In genomic region chr11:45500457-45500856, GRCh38 we compare ENCODE assay signal across 14 cellular contexts.
"Had no signal": no experiment of that assay in that cellular context is flagged by ENCODE, and none has a peak within 500 bp of the region (broad histone marks: within the 10 kb centered on the region; RNA-seq: fewer than 3 reads in every experiment).

No MANE protein-coding gene starts in this region.

- H3K4me3 Mint-ChIP-seq: activated naive CD8-positive, alpha-beta T cell treated with anti-CD3 and anti-CD28 coated beads, Interleukin-2, amount 10 ng/mL, durations not matched to agents 7 days and 5 days; naive B cell had no signal

- H3K27ac Mint-ChIP-seq: activated naive CD8-positive, alpha-beta T cell treated with anti-CD3 and anti-CD28 coated beads, Interleukin-2, amount 10 ng/mL, durations not matched to agents 7 days and 5 days had no signal

- H3K9me3 Mint-ChIP-seq: activated naive CD8-positive, alpha-beta T cell treated with anti-CD3 and anti-CD28 coated beads, Interleukin-2, amount 10 ng/mL, durations not matched to agents 7 days and 5 days had no signal

- H3K36me3 Mint-ChIP-seq: activated naive CD8-positive, alpha-beta T cell treated with anti-CD3 and anti-CD28 coated beads, Interleukin-2, amount 10 ng/mL, durations not matched to agents 7 days and 5 days had no signal

- DNase-seq: activated CD4-positive, alpha-beta T cell treated with anti-CD3 and anti-CD28 coated beads, Interleukin-2, amount 50 U/mL, for 4 hours; activated naive CD8-positive, alpha-beta T cell treated with anti-CD3 and anti-CD28 coated beads, Interleukin-2, amount 10 ng/mL, durations not matched to agents 7 days and 5 days; activated T-cell treated with anti-CD3 and anti-CD28 coated beads, Interleukin-2, amount 50 U/mL, for 48 hours; colonic mucosa; effector CD8-positive, alpha-beta T cell; lower lobe of right lung; naive B cell; psoas muscle; sigmoid colon; stimulated activated CD4-positive, alpha-beta T cell treated with anti-CD3 and anti-CD28 coated beads, Interleukin-2, amount 100 ng/mL, for 48 hours; stimulated activated naive CD4-positive, alpha-beta T cell treated with Interleukin-2 at 50 U/mL for 16 hours; upper lobe of right lung had no signal

- ATAC-seq: activated CD4-positive, CD25-positive, alpha-beta regulatory T cell treated with anti-CD3 and anti-CD28 coated beads, Interleukin-2, amount 50 U/mL, for 24 hours; gastroesophageal sphincter; lower lobe of right lung; psoas muscle; upper lobe of right lung had no signal

- H3K4me1 Mint-ChIP-seq: activated naive CD8-positive, alpha-beta T cell treated with anti-CD3 and anti-CD28 coated beads, Interleukin-2, amount 10 ng/mL, durations not matched to agents 7 days and 5 days; naive B cell had no signal
